Comparison of ENCODE assay signal across 8 cellular contexts in genomic region chr16:30896890-30897730, GRCh38. TPM values are rescaled to one million over a fixed set of nuclear protein-coding genes. Genes with fewer than 3 reads are reported as not detected.
DNase-seq lines count a peak whose midpoint lies in the region; ATAC-seq and TF ChIP-seq lines count a peak whose summit lies in the region.

No MANE protein-coding gene starts in this region.

- peaks cover 12% of the 10 kb centered on the region for H3K36me3 Mint-ChIP-seq in HFFc6 (ENCODE audit: low read depth)

- peak; percentile 15; the same call in 1 of the 2 replicates for TF ChIP-seq CTCF in HFFc6 (IDR thresholded peaks at IDR 0.05)

- H3K4me3 Mint-ChIP-seq in HFFc6: peak overlapping the region; percentile 98

- peak overlapping the region; percentile 100 for H3K27ac Mint-ChIP-seq in HFFc6

- H3K27me3 Mint-ChIP-seq in HFFc6 (ENCODE audit: insufficient read depth): peaks cover 4% of the 10 kb centered on the region; the same call in 1 of the 2 replicates

- ATAC-seq in GM19328 (IDR thresholded peaks at IDR 0.05; ENCODE audit: unreplicated experiment): no peak

- peaks cover 38% of the 10 kb centered on the region for H3K4me1 Mint-ChIP-seq in HFFc6 (ENCODE audit: low read depth)

- DNase-seq in COLO668 (lab: John Stamatoyannopoulos, UW; ENCODE audit: unreplicated experiment) (peak; percentile 70), HFFc6 (peak; percentile 86), NCI-H526 treated with DMSO at 0.1 percent for 48 hours (lab: John Stamatoyannopoulos, UW) (peak; percentile 31), lung microvascular endothelial cell (ENCODE audit: low read depth in 2 of 2) (peak; percentile 89)
- DNase-seq in activated CD8-positive, alpha-beta memory T cell treated with anti-CD3 and anti-CD28 coated beads for 4 hours (ENCODE audit: low read depth in 2 of 2): peak; percentile 40 to 53
- peak; percentile 74 for DNase-seq in effector CD8-positive, alpha-beta T cell (lab: John Stamatoyannopoulos, UW)
- DNase-seq in stimulated activated CD4-positive, alpha-beta T cell treated with anti-CD3 and anti-CD28 coated beads, TNF-alpha, amount 100 ng/mL, for 24 hours (ENCODE audit: low read depth in 3 of 3): peak; percentile 66 to 82 (median 67)

- no peaks in the 10 kb centered on the region for H3K9me3 Mint-ChIP-seq in HFFc6

RNA-seq across cellular contexts. Expression of gene CTF1, which starts 0.7 kb away (rescaled TPM):
- 10 to 100 TPM; 12.0 to 16.3 (median 14.0) TPM for total RNA-seq in HFFc6 (2021; fragmentation: NEBNext Ultra II Directional; extraction: Animal tissue kit (Norgen Biotek cat#: 25700))
- 0.22 and 0.40 TPM in 2 replicates for total RNA-seq in lung microvascular endothelial cell

RNA-seq across cellular contexts. Expression of gene BCL7C, which starts 3.2 kb away (rescaled TPM):
- total RNA-seq in HFFc6 (2021; fragmentation: NEBNext Ultra II Directional; extraction: Animal tissue kit (Norgen Biotek cat#: 25700)): 10 to 100 TPM; 42.7 to 52.7 (median 48.4) TPM
- total RNA-seq in lung microvascular endothelial cell: 39.7 and 72.0 TPM in 2 replicates

RNA-seq across cellular contexts. Expression of gene FBXL19, which starts 26.3 kb away (rescaled TPM):
- 10 to 100 TPM; 21.9 to 25.8 (median 23.4) TPM for total RNA-seq in HFFc6 (2021; fragmentation: NEBNext Ultra II Directional; extraction: Animal tissue kit (Norgen Biotek cat#: 25700))
- 14.3 and 15.7 TPM in 2 replicates for total RNA-seq in lung microvascular endothelial cell

RNA-seq across cellular contexts. Expression of gene ORAI3, which starts 51.8 kb away (rescaled TPM):
- total RNA-seq in HFFc6 (2021; fragmentation: NEBNext Ultra II Directional; extraction: Animal tissue kit (Norgen Biotek cat#: 25700)): 10 to 100 TPM; 15.2 to 26.2 (median 18.4) TPM
- total RNA-seq in lung microvascular endothelial cell: 22.9 and 24.8 TPM in 2 replicates

Comparison
In these comparisons a context has a peak if more than half of its experiments do, and no peak if none do; other contexts are left out.
1. DNase-seq: peak in every context shown above with its lines; median percentile 89 in lung microvascular endothelial cell; 86 in HFFc6; 74 in effector CD8-positive, alpha-beta T cell; 70 in COLO668; 67 in stimulated activated CD4-positive, alpha-beta T cell treated with anti-CD3 and anti-CD28 coated beads, TNF-alpha, amount 100 ng/mL, for 24 hours; 46 in activated CD8-positive, alpha-beta memory T cell treated with anti-CD3 and anti-CD28 coated beads for 4 hours; 31 in NCI-H526 treated with DMSO at 0.1 percent for 48 hours.